10 cellular contexts compared by ENCODE assay signal in genomic region chr10:71966046-71967004, GRCh38. TPM values are rescaled to one million over a fixed set of nuclear protein-coding genes. Genes with fewer than 3 reads are reported as not detected.
A peak's percentile ranks its signal among the peaks of the same experiment; 100 is the strongest.
DNase-seq lines count a peak whose midpoint lies in the region; ATAC-seq, FAIRE-seq and TF ChIP-seq lines count a peak whose summit lies in the region.
"Had no signal": no experiment of that assay in that cellular context is flagged by ENCODE, and none has a peak within 500 bp of the region (broad histone marks: within the 10 kb centered on the region; RNA-seq: fewer than 3 reads in every experiment).

No MANE protein-coding gene starts in this region.

- H3K9me3 Mint-ChIP-seq in neural progenitor cell: peaks cover 12% of the 10 kb centered on the region

- DNase-seq in A549 (ENCODE audit: low read depth in 1 of 2, low spot score in 1 of 2): peak in 1 of 2 experiments; percentile 28
- DNase-seq in MG63: peak; percentile 86
- DNase-seq in endothelial cell of umbilical vein (ENCODE audit: low read depth, low spot score): no peak
- no peak for DNase-seq in neural progenitor cell (ENCODE audit: low spot score)
- no peak for DNase-seq in NCI-H2196 treated with DMSO at 0.1 percent for 48 hours (lab: John Stamatoyannopoulos, UW; ENCODE audit: unreplicated experiment)
- no peak for DNase-seq in posterior cingulate gyrus
- no peak for DNase-seq in midbrain (lab: John Stamatoyannopoulos, UW)
- DNase-seq: MV-4-11; stimulated activated CD4-positive, alpha-beta T cell treated with anti-CD3 and anti-CD28 coated beads, Interleukin-4, amount 100 ng/mL, for 4 hours had no signal

- H3K4me1 ChIP-seq in A549: peaks cover 64% of the 10 kb centered on the region
- H3K4me1 ChIP-seq in endothelial cell of umbilical vein (ENCODE audit: control insufficient read depth, extremely low read depth, insufficient read depth, low read length): peaks cover 18% of the 10 kb centered on the region
- peaks cover 18% of the 10 kb centered on the region for H3K4me1 ChIP-seq in neural progenitor cell

- H3K9me3 ChIP-seq in A549 (no peaks in the 10 kb centered on the region), MG63 (no peaks in the 10 kb centered on the region), endothelial cell of umbilical vein (replicated peaks; ENCODE audit: control insufficient read depth, insufficient read depth, low read length) (no peaks in the 10 kb centered on the region), neural progenitor cell (ENCODE audit: low read depth) (no peaks in the 10 kb centered on the region)

- H3K4me3 ChIP-seq in A549: peak overlapping the region; percentile 77
- peak overlapping the region; percentile 92 for H3K4me3 ChIP-seq in MG63
- no peak overlapping the region for H3K4me3 ChIP-seq in endothelial cell of umbilical vein (replicated peaks in 1 of 3; ENCODE audit: insufficient read depth in 1 of 3, low read depth in 1 of 3, low read length in 3 of 3)
- no peak overlapping the region for H3K4me3 ChIP-seq in neural progenitor cell

- no peaks in the 10 kb centered on the region for H3K9me1 ChIP-seq in endothelial cell of umbilical vein (replicated peaks; ENCODE audit: control insufficient read depth, extremely low read depth, insufficient read depth, low read length)

- no peak for TF ChIP-seq EP300 in A549 (IDR thresholded peaks at IDR 0.05)

- H3K36me3 ChIP-seq in MG63 (peaks cover 47% of the 10 kb centered on the region), endothelial cell of umbilical vein (ENCODE audit: control insufficient read depth in 2 of 2, extremely low read depth in 1 of 2, insufficient read depth in 2 of 2, low read length in 2 of 2) (no peaks in the 10 kb centered on the region), neural progenitor cell (no peaks in the 10 kb centered on the region)

- no peak for ATAC-seq in A549
- ATAC-seq in GM19467 (IDR thresholded peaks at IDR 0.05; ENCODE audit: unreplicated experiment): no peak

- POLR2A ChIA-PET in A549 (lab: Yijun Ruan, JAX) (interaction anchor here (1.6 kb wide), 1 partner anchor 9 kb away, joined by 6 read pairs; no protein-coding TSS in a partner anchor), endothelial cell of umbilical vein (lab: Charles Lee) (interaction anchor here (0.7 kb wide), 1 partner anchor 82 kb away, joined by 3 read pairs; no protein-coding TSS in a partner anchor)

- peaks cover 5% of the 10 kb centered on the region for H3F3A ChIP-seq in neural progenitor cell (ENCODE audit: low read depth)

- intact Hi-C loops in endothelial cell of umbilical vein (cut with micrococcal nuclease) (no loop called here), posterior cingulate gyrus (cut with DNase I) (loop anchor here (5.0 to 10.0 kb wide), 2 partner anchors 41 to 368 kb away; no protein-coding TSS in a partner anchor)

- H3K27me3 ChIP-seq in MG63 (no peaks in the 10 kb centered on the region), endothelial cell of umbilical vein (ENCODE audit: control insufficient read depth in 2 of 2, insufficient read depth in 2 of 2, low read length in 2 of 2) (no peaks in the 10 kb centered on the region), neural progenitor cell (peaks cover 41% of the 10 kb centered on the region)

- TF ChIP-seq POLR2A in A549 (IDR thresholded peaks at IDR 0.05; ENCODE audit: low read length) (no peak), endothelial cell of umbilical vein (IDR thresholded peaks at IDR 0.05; ENCODE audit: low read depth, low read length) (no peak)

- H3K79me2 ChIP-seq in endothelial cell of umbilical vein (ENCODE audit: control insufficient read depth, insufficient read depth, low read length) (peaks cover 27% of the 10 kb centered on the region), neural progenitor cell (ENCODE audit: low read depth) (peaks cover 33% of the 10 kb centered on the region)

- peak overlapping the region; percentile 95 for H3K4me3 Mint-ChIP-seq in neural progenitor cell

- peaks cover 11% of the 10 kb centered on the region for H3K27me3 Mint-ChIP-seq in neural progenitor cell (ENCODE audit: insufficient read depth, low read depth)

- no peak for FAIRE-seq in A549 (lab: Jason Lieb, UNC)
- FAIRE-seq in endothelial cell of umbilical vein (lab: Jason Lieb, UNC): peak; percentile 56

- TF ChIP-seq CTCF in A549 (IDR thresholded peaks at IDR 0.05) (no peak), endothelial cell of umbilical vein (IDR thresholded peaks at IDR 0.05; ENCODE audit: extremely low read depth in 1 of 2, insufficient read depth in 1 of 2, low read depth in 1 of 2, low read length in 2 of 2) (no peak), neural progenitor cell (IDR thresholded peaks at IDR 0.05) (no peak)

- BruUV-seq in endothelial cell of umbilical vein (replicated peaks; lab: Mats Ljungman, UMichigan): TSS peak; percentile 23

- CTCF ChIA-PET in A549 (lab: Yijun Ruan, JAX): interaction anchor here (0.6 to 10.8 kb wide), 9 partner anchors 9 to 97 kb away, joined by 3 to 101 read pairs (median 4); no protein-coding TSS in a partner anchor
- CTCF ChIA-PET in endothelial cell of umbilical vein (lab: Charles Lee): interaction anchor here (1.3 to 1.6 kb wide), 3 partner anchors 12 to 82 kb away, joined by 4 to 7 read pairs (median 5); no protein-coding TSS in a partner anchor

- H3K36me3 Mint-ChIP-seq in neural progenitor cell: peaks cover 11% of the 10 kb centered on the region

- 52% methylated on average over 6 of the region's 6 CpGs for WGBS in A549 (ENCODE audit: missing lambda C conversion rate)

- dilution Hi-C loops in endothelial cell of umbilical vein (cut with MboI; ENCODE audit: extremely low pct_ligation_motif_present, low sequenced_read_pairs): no loop called here

- peak overlapping the region; percentile 40 for H3K27ac Mint-ChIP-seq in neural progenitor cell

- H3K27ac ChIP-seq in A549 (peak overlapping the region; percentile 92 to 98), endothelial cell of umbilical vein (ENCODE audit: insufficient read depth, low read depth, low read length) (no peak overlapping the region), neural progenitor cell (no peak overlapping the region)

- H3K4me2 ChIP-seq in A549 (peak overlapping the region; percentile 97), endothelial cell of umbilical vein (ENCODE audit: insufficient read depth, low read length) (peak overlapping the region; percentile 76), neural progenitor cell (peak overlapping the region; percentile 97)

- H4K20me1 ChIP-seq in endothelial cell of umbilical vein (replicated peaks; ENCODE audit: control insufficient read depth, extremely low read depth, insufficient read depth, low read length) (no peaks in the 10 kb centered on the region), neural progenitor cell (ENCODE audit: low read depth) (peaks cover 19% of the 10 kb centered on the region)

- peaks cover 62% of the 10 kb centered on the region for H3K4me1 Mint-ChIP-seq in neural progenitor cell

- no peak overlapping the region for H2AFZ ChIP-seq in endothelial cell of umbilical vein (ENCODE audit: low read depth, low read length)
- no peak overlapping the region for H2AFZ ChIP-seq in neural progenitor cell (replicated peaks)

- H3K9ac ChIP-seq in endothelial cell of umbilical vein (replicated peaks; ENCODE audit: extremely low read depth, insufficient read depth, low read length): no peak overlapping the region
- no peak overlapping the region for H3K9ac ChIP-seq in neural progenitor cell

- TF ChIP-seq RAD21 in A549 (conservative IDR thresholded peaks at IDR 0.05 in 1 of 2, IDR thresholded peaks at IDR 0.05 in 1 of 2): no peak

TF ChIP-seq in A549, 52 proteins besides CTCF, POLR2A, EP300 and RAD21:
- TF ChIP-seq HDAC2 (IDR thresholded peaks at IDR 0.05) (no peak), KDM1A (IDR thresholded peaks at IDR 0.05; ENCODE audit: low read depth) (peak; percentile 35; the same call in 1 of the 2 replicates), HOXA7 (CRISPR knock-in tag; IDR thresholded peaks at IDR 0.05) (no peak)

TF ChIP-seq in endothelial cell of umbilical vein, 7 proteins besides CTCF, POLR2A, EP300 and RAD21:
- TF ChIP-seq FOS (IDR thresholded peaks at IDR 0.05; ENCODE audit: borderline replicate concordance, insufficient read depth, low read length) (no peak), GATA2 (IDR thresholded peaks at IDR 0.05; ENCODE audit: insufficient read depth, insufficient read length, low read depth, low read length) (no peak), MAX (IDR thresholded peaks at IDR 0.05; ENCODE audit: insufficient read depth, insufficient read length) (no peak), POLR2AphosphoS5 (IDR thresholded peaks at IDR 0.05; ENCODE audit: insufficient read depth, low read depth, low read length) (no peak), MYC (IDR thresholded peaks at IDR 0.05; ENCODE audit: low read depth, low read length) (no peak), JUN (IDR thresholded peaks at IDR 0.05; ENCODE audit: borderline replicate concordance, insufficient read depth, insufficient read length, low read depth) (no peak), EZH2 (IDR thresholded peaks at IDR 0.05; ENCODE audit: borderline replicate concordance, low read depth, low read length, severe bottlenecking) (no peak)

RNA-seq across cellular contexts. Expression of gene CHST3, which starts 2.1 kb away (rescaled TPM):
- polyA plus RNA-seq in A549 (2011; rRNA removed) (12.8 and 13.8 TPM in 2 replicates), A549 (2017; fragmentation: RNase III; extraction: RNeasy Plus Mini Kit Qiagen cat#74134 plus additional on column Dnase treatment) (20.3 to 23.1 TPM (median 21.7 TPM) in 3 replicates), endothelial cell of umbilical vein (5.5 and 6.0 TPM in 2 replicates)
- 8.7 and 12.5 TPM in 2 replicates for polyA plus RNA-seq in A549 (2012; cell fraction: cytosol; rRNA removed)
- polyA plus RNA-seq in A549 (2012; cell fraction: nucleus; rRNA removed): 18.6 and 20.9 TPM in 2 replicates
- 19.1 and 21.1 TPM in 2 replicates for polyA minus RNA-seq in A549 (2011; rRNA and poly(A)+ RNA removed)
- 14.6 and 21.7 TPM in 2 replicates for total RNA-seq in MG63 (2014; rRNA removed; shearing (Covaris generic); ENCODE audit: low replicate concordance)
- total RNA-seq in endothelial cell of umbilical vein (10.0 and 11.5 TPM in 2 replicates), neural progenitor cell (ENCODE audit: low replicate concordance) (9.1 and 11.9 TPM in 2 replicates)
- polyA plus RNA-seq in endothelial cell of umbilical vein (2011; cell fraction: cytosol; rRNA removed): 5.4 and 5.5 TPM in 2 replicates
- 4.6 TPM in 2 replicates for polyA plus RNA-seq in endothelial cell of umbilical vein (2011; cell fraction: nucleus; rRNA removed)
- polyA plus RNA-seq in endothelial cell of umbilical vein (2012): 6.2 and 6.4 TPM in 2 replicates
- 11.7 and 12.7 TPM in 2 replicates for polyA minus RNA-seq in endothelial cell of umbilical vein
- 10.8 TPM for polyA minus RNA-seq in endothelial cell of umbilical vein (2011; cell fraction: cytosol; rRNA and poly(A)+ RNA removed)
- polyA minus RNA-seq in endothelial cell of umbilical vein (2011; cell fraction: nucleus; rRNA and poly(A)+ RNA removed): 4.2 and 4.7 TPM in 2 replicates

Comparison
In these comparisons a context has a peak if more than half of its experiments do, and no peak if none do; other contexts are left out.
1. H3K27ac ChIP-seq: peak in A549 (2 of 2); none in endothelial cell of umbilical vein (single experiment) and neural progenitor cell (single experiment).
2. H3K4me3 ChIP-seq: peak in A549 (single experiment) and MG63 (single experiment); none in endothelial cell of umbilical vein (0 of 3) and neural progenitor cell (single experiment).
3. Peak in every context shown above with its lines, with median percentiles within 50 percentile points of each other: H3K4me2 ChIP-seq.